Comparison of ENCODE assay signal across 37 cellular contexts in genomic region chr17:11268176-11268575, GRCh38. TPM values are rescaled to one million over a fixed set of nuclear protein-coding genes. Genes with fewer than 3 reads are reported as not detected.
"Had no signal": no experiment of that assay in that cellular context is flagged by ENCODE, and none has a peak within 500 bp of the region (broad histone marks: within the 10 kb centered on the region; RNA-seq: fewer than 3 reads in every experiment).

No MANE protein-coding gene starts in this region.

- H3K9me3 ChIP-seq: body of pancreas had no signal

- H3K27me3 ChIP-seq: adrenal gland, ascending aorta, body of pancreas, brain microvascular endothelial cell, breast epithelium, cardiac muscle cell had no signal

- DNase-seq: activated effector memory CD4-positive, alpha-beta T cell treated with anti-CD3 and anti-CD28 coated beads, Interleukin-2, amount 50 U/mL, for 16 hours; activated effector memory CD4-positive, alpha-beta T cell treated with Interleukin-2 at 50 U/mL for 16 hours; activated gamma-delta T cell; activated gamma-delta T cell treated with Interleukin-2 at 50 U/mL for 16 hours; activated naive CD4-positive, alpha-beta T cell; activated naive CD4-positive, alpha-beta T cell treated with anti-CD3 and anti-CD28 coated beads for 36 hours; activated naive CD4-positive, alpha-beta T cell treated with anti-CD3 and anti-CD28 coated beads, Interleukin-2, amount 10 ng/mL, durations not matched to agents 7 days and 5 days; activated naive CD4-positive, alpha-beta T cell treated with anti-CD3 and anti-CD28 coated beads, Interleukin-2, amount 50 U/mL, for 16 hours; activated naive CD4-positive, alpha-beta T cell treated with Interleukin-2 at 50 U/mL for 16 hours; activated naive CD8-positive, alpha-beta T cell treated with anti-CD3 and anti-CD28 coated beads for 36 hours; activated naive CD8-positive, alpha-beta T cell treated with anti-CD3 and anti-CD28 coated beads, Interleukin-2, amount 10 ng/mL, durations not matched to agents 7 days and 5 days; activated naive CD8-positive, alpha-beta T cell treated with anti-CD3 and anti-CD28 coated beads, Interleukin-2, amount 50 U/mL, for 24 hours; activated T-cell treated with anti-CD3 and anti-CD28 coated beads for 4 hours; activated T-cell treated with anti-CD3 and anti-CD28 coated beads, Interleukin-2, amount 50 U/mL, for 1 hour; activated T-cell treated with anti-CD3 and anti-CD28 coated beads, Interleukin-2, amount 50 U/mL, for 24 hours; activated T-cell treated with anti-CD3 and anti-CD28 coated beads, Interleukin-2, amount 50 U/mL, for 4 hours; activated T-cell treated with anti-CD3 and anti-CD28 coated beads, Interleukin-2, amount 50 U/mL, for 48 hours; activated T-cell treated with anti-CD3 and anti-CD28 coated beads, Interleukin-2, amount 50 U/mL, for 72 hours; adrenal gland; amniotic stem cell; amygdala; anterior cingulate cortex; aorta; body of pancreas; brain microvascular endothelial cell; caudate nucleus; central memory CD4-positive, alpha-beta T cell; cerebellar nuclear complex had no signal

- H3K4me3 ChIP-seq: adrenal gland, ascending aorta, body of pancreas, breast epithelium, cardiac muscle cell had no signal

- H3K4me1 ChIP-seq: adrenal gland, ascending aorta, body of pancreas, breast epithelium had no signal

- ATAC-seq: activated naive CD4-positive, alpha-beta T cell treated with anti-CD3 and anti-CD28 coated beads, Interleukin-2, amount 50 U/mL, for 72 hours; activated naive CD8-positive, alpha-beta T cell treated with anti-CD3 and anti-CD28 coated beads, Interleukin-2, amount 50 U/mL, for 24 hours; activated T-cell treated with anti-CD3 and anti-CD28 coated beads, Interleukin-2, amount 50 U/mL, for 4 hours; activated T-cell treated with anti-CD3 and anti-CD28 coated beads, Interleukin-2, amount 50 U/mL, for 72 hours; activated T-helper 17 cell treated with anti-CD3 and anti-CD28 coated beads, Interleukin-2, amount 50 U/mL, for 72 hours; body of pancreas had no signal

- H3K27ac ChIP-seq: adrenal gland, ascending aorta, body of pancreas, brain microvascular endothelial cell, breast epithelium, cardiac muscle cell had no signal

- H3K36me3 ChIP-seq: adrenal gland, ascending aorta, brain microvascular endothelial cell, breast epithelium, cardiac muscle cell had no signal

RNA-seq across cellular contexts. Expression of gene SHISA6, which starts 27.2 kb away (rescaled TPM):
- total RNA-seq: activated naive CD4-positive, alpha-beta T cell treated with anti-CD3 and anti-CD28 coated beads for 36 hours; activated naive CD4-positive, alpha-beta T cell treated with anti-CD3 and anti-CD28 coated beads, Interleukin-2, amount 50 U/mL, for 72 hours; activated naive CD8-positive, alpha-beta T cell treated with anti-CD3 and anti-CD28 coated beads for 36 hours; activated naive CD8-positive, alpha-beta T cell treated with anti-CD3 and anti-CD28 coated beads, Interleukin-2, amount 10 ng/mL, durations not matched to agents 7 days and 5 days; activated T-cell treated with anti-CD3 and anti-CD28 coated beads, Interleukin-2, amount 50 U/mL, for 4 hours; activated T-cell treated with anti-CD3 and anti-CD28 coated beads, Interleukin-2, amount 50 U/mL, for 72 hours; activated T-helper 1 cell treated with anti-CD3 and anti-CD28 coated beads, Interleukin-12 subunit alpha, Interleukin-12 subunit beta, Interleukin-2, Interleukin-4 antibody, amounts not matched to agents 30 ng/mL and 10 ng/mL and 1 ng/mL, durations not matched to agents 14 hours and 24 hours and 36 hours; activated T-helper 17 cell treated with anti-CD3 and anti-CD28 coated beads, Interleukin-2, amount 50 U/mL, for 72 hours; activated T-helper 2 cell treated with anti-CD3 and anti-CD28 coated beads, Interferon-gamma antibody, Interleukin-2, Interleukin-4, amounts not matched to agents 10 μg/mL and 5 μg/mL and 100 μg/mL, durations not matched to agents 14 hours and 24 hours and 36 hours; astrocyte; bronchial epithelial cell had no signal
- polyA plus RNA-seq: aorta had no signal
